In genomic region chr2:158967731-158968395, GRCh38 we compare ENCODE assay signal across 8 cellular contexts. TPM values are rescaled to one million over a fixed set of nuclear protein-coding genes. Genes with fewer than 3 reads are reported as not detected.
DNase-seq lines count a peak whose midpoint lies in the region; ATAC-seq and TF ChIP-seq lines count a peak whose summit lies in the region.

No MANE protein-coding gene starts in this region.

- TF ChIP-seq CTCF in fibroblast of mammary gland (conservative IDR thresholded peaks at IDR 0.05; ENCODE audit: control insufficient read depth, insufficient read depth, low read depth, low read length) = no peak

- H3K36me3 ChIP-seq in naive thymus-derived CD4-positive, alpha-beta T cell (ENCODE audit: control insufficient read depth in 2 of 3, insufficient read depth in 3 of 3, low read length in 3 of 3) = no peaks in the 10 kb centered on the region

- no peak overlapping the region for H3K27ac Mint-ChIP-seq in T-helper 17 cell
- no peak overlapping the region for H3K27ac Mint-ChIP-seq in naive thymus-derived CD4-positive, alpha-beta T cell

- H3K4me3 Mint-ChIP-seq in T-helper 17 cell = peak overlapping the region; percentile 87
- H3K4me3 Mint-ChIP-seq in naive thymus-derived CD4-positive, alpha-beta T cell = peak overlapping the region; percentile 52 to 83 (median 72)

- intact Hi-C loops in naive thymus-derived CD4-positive, alpha-beta T cell (cut with micrococcal nuclease) = loop anchor here in 1 of 2 donors (10.0 kb wide), 1 partner anchor 147 kb away; no protein-coding TSS in a partner anchor

- peaks cover 24% of the 10 kb centered on the region for H3K27me3 Mint-ChIP-seq in T-helper 17 cell
- H3K27me3 Mint-ChIP-seq in naive thymus-derived CD4-positive, alpha-beta T cell = peaks cover 35 to 83% (median 52%) of the 10 kb centered on the region in 5 donors

- H3K27me3 ChIP-seq in naive thymus-derived CD4-positive, alpha-beta T cell (ENCODE audit: control insufficient read depth in 2 of 2, insufficient read depth in 2 of 2, low read length in 2 of 2) = peaks cover 0 to 4% of the 10 kb centered on the region in 2 donors

- ATAC-seq in T-helper 17 cell (no peak), HG03097 (IDR thresholded peaks at IDR 0.05; ENCODE audit: low FRiP score, unreplicated experiment) (no peak)
- ATAC-seq in naive thymus-derived CD4-positive, alpha-beta T cell = no peak

- POLR2A ChIA-PET in HEK293T (lab: Yijun Ruan, JAX) = interaction anchor here (0.6 to 3.0 kb wide), 13 partner anchors 9 to 319 kb away, joined by 3 to 12 read pairs (median 5); partner anchors contain the start of gene WDSUB1
- POLR2A ChIA-PET in naive thymus-derived CD4-positive, alpha-beta T cell (lab: Charles Lee) = no interaction called here

- peaks cover 0 to 9% of the 10 kb centered on the region in 2 donors for H3K4me1 ChIP-seq in naive thymus-derived CD4-positive, alpha-beta T cell (ENCODE audit: control insufficient read depth in 2 of 2, insufficient read depth in 2 of 2, low read length in 2 of 2)

- no peaks in the 10 kb centered on the region for H3K9me3 Mint-ChIP-seq in naive thymus-derived CD4-positive, alpha-beta T cell

- CTCF ChIA-PET in HEK293T (lab: Yijun Ruan, JAX) = interaction anchor here (1.1 to 1.6 kb wide), 2 partner anchors 13 to 16 kb away, joined by 3 to 5 read pairs; no protein-coding TSS in a partner anchor
- CTCF ChIA-PET in naive thymus-derived CD4-positive, alpha-beta T cell (lab: Charles Lee) = no interaction called here

- DNase-seq in C1 segment of cervical spinal cord (lab: John Stamatoyannopoulos, UW) (peak in 12 of 14 donors; percentile 56 to 80 (median 72)), HEK293T (ENCODE audit: extremely low spot score) (peak; percentile 45), T-helper 17 cell (no peak), fibroblast of mammary gland (ENCODE audit: low read depth) (peak; percentile 76), T1000 (lab: John Stamatoyannopoulos, UW) (no peak), epidermal melanocyte (ENCODE audit: insufficient read length, low spot score) (no peak)
- DNase-seq in naive thymus-derived CD4-positive, alpha-beta T cell = no peak

- H3K36me3 Mint-ChIP-seq in T-helper 17 cell (ENCODE audit: low read depth) = peaks cover 2% of the 10 kb centered on the region
- no peaks in the 10 kb centered on the region for H3K36me3 Mint-ChIP-seq in naive thymus-derived CD4-positive, alpha-beta T cell

- peaks cover 14% of the 10 kb centered on the region for H3K4me1 Mint-ChIP-seq in T-helper 17 cell
- peaks cover 14 to 21% (median 16%) of the 10 kb centered on the region in 7 donors for H3K4me1 Mint-ChIP-seq in naive thymus-derived CD4-positive, alpha-beta T cell

- H3K27ac ChIP-seq in naive thymus-derived CD4-positive, alpha-beta T cell (ENCODE audit: low read depth, low read length) = no peak overlapping the region

- peak overlapping the region; percentile 55 for H3K4me3 ChIP-seq in fibroblast of mammary gland (ENCODE audit: control insufficient read depth, low read depth, low read length)
- H3K4me3 ChIP-seq in naive thymus-derived CD4-positive, alpha-beta T cell (ENCODE audit: low read length) = no peak overlapping the region

- H3K9me3 ChIP-seq in T-helper 17 cell (ENCODE audit: control insufficient read depth, low read length, poor library complexity, severe bottlenecking) = no peaks in the 10 kb centered on the region
- no peaks in the 10 kb centered on the region for H3K9me3 ChIP-seq in naive thymus-derived CD4-positive, alpha-beta T cell (ENCODE audit: control insufficient read depth in 2 of 3, low read length in 3 of 3)

TF ChIP-seq in HEK293T, 16 proteins besides CTCF, POLR2A, EP300 and RAD21:
- no peak for TF ChIP-seq ZNF384 (IDR thresholded peaks at IDR 0.05)
- TF ChIP-seq SP1 (IDR thresholded peaks at IDR 0.05) = no peak
- no peak for TF ChIP-seq BHLHE40 (IDR thresholded peaks at IDR 0.05; ENCODE audit: borderline replicate concordance)
- no peak for TF ChIP-seq FOXK2 (IDR thresholded peaks at IDR 0.05)
- no peak for TF ChIP-seq HDGF (IDR thresholded peaks at IDR 0.05; ENCODE audit: borderline replicate concordance)
- TF ChIP-seq FOXA1 (IDR thresholded peaks at IDR 0.05) = no peak
- TF ChIP-seq ELF4 (IDR thresholded peaks at IDR 0.05) = no peak
- TF ChIP-seq L3MBTL2 (conservative IDR thresholded peaks at IDR 0.05) = peak; percentile 27

RNA-seq across cellular contexts. Expression of gene TANC1, which starts 0.6 kb away (rescaled TPM):
- total RNA-seq in T-helper 17 cell = 1 to 10 TPM; 1.4 to 2.6 TPM
- total RNA-seq in naive thymus-derived CD4-positive, alpha-beta T cell = under 1 TPM; 0.13 to 0.39 (median 0.21) TPM
- under 1 TPM in 1 of 2 donors, not detected in 1; 0.22 TPM for polyA plus RNA-seq in naive thymus-derived CD4-positive, alpha-beta T cell

Comparison
In these comparisons a context has a peak if more than half of its experiments do, and no peak if none do; other contexts are left out.
1. DNase-seq: peak in C1 segment of cervical spinal cord (12 of 14), HEK293T (single experiment) and fibroblast of mammary gland (single experiment); none in T-helper 17 cell (0 of 3), naive thymus-derived CD4-positive, alpha-beta T cell (0 of 9), T1000 (single experiment) and epidermal melanocyte (single experiment).